8 cellular contexts compared by ENCODE assay signal in genomic region chrX:151974336-151975227, GRCh38. TPM values are rescaled to one million over a fixed set of nuclear protein-coding genes. Genes with fewer than 3 reads are reported as not detected.
DNase-seq lines count a peak whose midpoint lies in the region; ATAC-seq and TF ChIP-seq lines count a peak whose summit lies in the region.
"Had no signal": no experiment of that assay in that cellular context is flagged by ENCODE, and none has a peak within 500 bp of the region (broad histone marks: within the 10 kb centered on the region; RNA-seq: fewer than 3 reads in every experiment).

TSS of gene GABRE (minus strand) at chrX:151974676. CDS start at chrX:151974625, 51 bp downstream.

- intact Hi-C loops in left cardiac atrium (cut with DNase I) = no loop called here

- ATAC-seq in WTC11 (peak; percentile 68), left cardiac atrium (peak; percentile 84 to 88), GM18511 (IDR thresholded peaks at IDR 0.05; ENCODE audit: unreplicated experiment) (no peak)
- ATAC-seq: Panc1 had no signal

- no peak within 1 kb of the TSS for H3K27ac Mint-ChIP-seq in WTC11

- DNase-seq in HT-29 (ENCODE audit: low spot score) (peak; percentile 76), WTC11 (ENCODE audit: low spot score) (peak; percentile 36), left cardiac atrium (peak; percentile 50), retinal pigment epithelial cell (ENCODE audit: low read depth) (no peak), NCI-H1048 (lab: John Stamatoyannopoulos, UW) (no peak), 8988T (no peak)

- H3K4me1 Mint-ChIP-seq in WTC11 = peaks cover 18% of the 10 kb centered on the region

- H3K4me3 Mint-ChIP-seq in WTC11 = peak within 1 kb of the TSS; percentile 63

- no peak for TF ChIP-seq CTCF in WTC11 (IDR thresholded peaks at IDR 0.05)
- no peak for TF ChIP-seq CTCF in retinal pigment epithelial cell (conservative IDR thresholded peaks at IDR 0.05; ENCODE audit: low read depth, low read length)

- POLR2A ChIA-PET in WTC11 (lab: Charles Lee) = no interaction called here

- peaks cover 2% of the 10 kb centered on the region for H3K36me3 Mint-ChIP-seq in WTC11

- peak within 1 kb of the TSS; percentile 50 for H3K4me3 ChIP-seq in retinal pigment epithelial cell (ENCODE audit: low read length)

- H3K27me3 Mint-ChIP-seq in WTC11 (ENCODE audit: low read depth) = peaks cover 30% of the 10 kb centered on the region

- CTCF ChIA-PET in WTC11 (lab: Charles Lee) = interaction anchor here (0.8 to 2.1 kb wide), 5 partner anchors 164 to 628 kb away, joined by 3 to 5 read pairs (median 3); no protein-coding TSS in a partner anchor

- H3K9me3 Mint-ChIP-seq in WTC11 = no peaks in the 10 kb centered on the region

TF ChIP-seq in WTC11, 78 proteins besides CTCF, POLR2A, EP300 and RAD21:
- TF ChIP-seq FOXK1 (CRISPR knock-in tag; IDR thresholded peaks at IDR 0.05) (no peak), PRRX2 (CRISPR knock-in tag; IDR thresholded peaks at IDR 0.05) (no peak), ATF1 (CRISPR knock-in tag; IDR thresholded peaks at IDR 0.05) (no peak), ZNF396 (CRISPR knock-in tag; IDR thresholded peaks at IDR 0.05; ENCODE audit: borderline replicate concordance) (no peak), ZBTB21 (CRISPR knock-in tag; IDR thresholded peaks at IDR 0.05; ENCODE audit: borderline replicate concordance) (no peak), TP53 (CRISPR knock-in tag; IDR thresholded peaks at IDR 0.05) (no peak), CREB1 (CRISPR knock-in tag; IDR thresholded peaks at IDR 0.05) (no peak), E2F5 (CRISPR knock-in tag; IDR thresholded peaks at IDR 0.05) (no peak; the same call in 1 of the 2 replicates), GRHL2 (CRISPR knock-in tag; IDR thresholded peaks at IDR 0.05; ENCODE audit: insufficient replicate concordance, severe bottlenecking) (no peak), NFYB (CRISPR knock-in tag; conservative IDR thresholded peaks at IDR 0.05; ENCODE audit: low read depth) (no peak), ZNF138 (CRISPR knock-in tag; conservative IDR thresholded peaks at IDR 0.05) (no peak), ZMAT4 (CRISPR knock-in tag; IDR thresholded peaks at IDR 0.05) (no peak), ZSCAN18 (CRISPR knock-in tag; IDR thresholded peaks at IDR 0.05) (no peak), ZNF263 (CRISPR knock-in tag; IDR thresholded peaks at IDR 0.05; ENCODE audit: low read depth) (no peak), ELF4 (CRISPR knock-in tag; IDR thresholded peaks at IDR 0.05; ENCODE audit: low read depth) (no peak), ATF3 (CRISPR knock-in tag; conservative IDR thresholded peaks at IDR 0.05) (no peak), FOXJ3 (CRISPR knock-in tag; IDR thresholded peaks at IDR 0.05; ENCODE audit: borderline replicate concordance) (no peak), CBFB (CRISPR knock-in tag; IDR thresholded peaks at IDR 0.05; ENCODE audit: low read depth) (no peak)

RNA-seq across cellular contexts. Expression of gene GABRE, which starts in this region (rescaled TPM):
- 36.9 and 54.4 TPM in 2 replicates for total RNA-seq in HT-29 (2014; rRNA removed; shearing (Covaris generic))
- total RNA-seq in WTC11 (2021) = 6.5 to 12.3 TPM (median 11.7 TPM) in 3 replicates
- total RNA-seq in left cardiac atrium = 10 to 100 TPM; 14.7 to 20.8 TPM

Comparison
In these comparisons a context has a peak if more than half of its experiments do, and no peak if none do; other contexts are left out.
1. DNase-seq: peak in HT-29 (single experiment), WTC11 (single experiment) and left cardiac atrium (single experiment); none in retinal pigment epithelial cell (single experiment), NCI-H1048 (single experiment) and 8988T (single experiment).